ENCODE assay signal across 19 cellular contexts in genomic region chr13:105513448-105513847, GRCh38. TPM values are rescaled to one million over a fixed set of nuclear protein-coding genes. Genes with fewer than 3 reads are reported as not detected.
"Had no signal": no experiment of that assay in that cellular context is flagged by ENCODE, and none has a peak within 500 bp of the region (broad histone marks: within the 10 kb centered on the region; RNA-seq: fewer than 3 reads in every experiment).

No MANE protein-coding gene starts in this region.

- H3K27ac Mint-ChIP-seq: activated CD8-positive, alpha-beta memory T cell treated with anti-CD3 and anti-CD28 coated beads, Interleukin-2, amount 10 ng/mL, durations not matched to agents 7 days and 5 days; activated naive CD4-positive, alpha-beta T cell treated with anti-CD3 and anti-CD28 coated beads, Interleukin-2, amount 10 ng/mL, durations not matched to agents 7 days and 5 days; activated T-cell treated with anti-CD3 and anti-CD28 coated beads, Interleukin-2, amount 50 U/mL, for 24 hours; memory B cell; naive thymus-derived CD8-positive, alpha-beta T cell; stimulated activated naive B cell treated with anti-CD40 and anti-IgM and Interleukin-4, amounts not matched to agents 10 μg/mL and 1 μg/mL and 100 μg/mL, for 72 hours had no signal

- ATAC-seq: activated CD8-positive, alpha-beta memory T cell treated with anti-CD3 and anti-CD28 coated beads, Interleukin-2, amount 10 ng/mL, durations not matched to agents 7 days and 5 days; left lung; naive thymus-derived CD8-positive, alpha-beta T cell; stimulated activated naive B cell treated with anti-CD40 and anti-IgM and Interleukin-4, amounts not matched to agents 10 μg/mL and 1 μg/mL and 100 μg/mL, for 72 hours had no signal

- H3K4me3 Mint-ChIP-seq: activated CD8-positive, alpha-beta memory T cell treated with anti-CD3 and anti-CD28 coated beads, Interleukin-2, amount 10 ng/mL, durations not matched to agents 7 days and 5 days; activated naive CD4-positive, alpha-beta T cell treated with anti-CD3 and anti-CD28 coated beads, Interleukin-2, amount 10 ng/mL, durations not matched to agents 7 days and 5 days; activated T-cell treated with anti-CD3 and anti-CD28 coated beads, Interleukin-2, amount 50 U/mL, for 24 hours; memory B cell; naive thymus-derived CD8-positive, alpha-beta T cell; stimulated activated naive B cell treated with anti-CD40 and anti-IgM and Interleukin-4, amounts not matched to agents 10 μg/mL and 1 μg/mL and 100 μg/mL, for 72 hours had no signal

- H3K4me1 ChIP-seq: ascending aorta, breast epithelium, esophagus muscularis mucosa, left lung, tibial artery had no signal

- H3K9me3 Mint-ChIP-seq: activated naive CD4-positive, alpha-beta T cell treated with anti-CD3 and anti-CD28 coated beads, Interleukin-2, amount 10 ng/mL, durations not matched to agents 7 days and 5 days; activated T-cell treated with anti-CD3 and anti-CD28 coated beads, Interleukin-2, amount 50 U/mL, for 24 hours; naive thymus-derived CD8-positive, alpha-beta T cell; stimulated activated naive B cell treated with anti-CD40 and anti-IgM and Interleukin-4, amounts not matched to agents 10 μg/mL and 1 μg/mL and 100 μg/mL, for 72 hours had no signal

- H3K27me3 ChIP-seq: ascending aorta, breast epithelium, esophagus muscularis mucosa, left lung, tibial artery had no signal

- H3K27ac ChIP-seq: ascending aorta, breast epithelium, dorsolateral prefrontal cortex, esophagus muscularis mucosa, left lung, tibial artery had no signal

- H3K27me3 Mint-ChIP-seq: activated CD8-positive, alpha-beta memory T cell treated with anti-CD3 and anti-CD28 coated beads, Interleukin-2, amount 10 ng/mL, durations not matched to agents 7 days and 5 days; activated naive CD4-positive, alpha-beta T cell treated with anti-CD3 and anti-CD28 coated beads, Interleukin-2, amount 10 ng/mL, durations not matched to agents 7 days and 5 days; activated T-cell treated with anti-CD3 and anti-CD28 coated beads, Interleukin-2, amount 50 U/mL, for 24 hours; memory B cell; stimulated activated naive B cell treated with anti-CD40 and anti-IgM and Interleukin-4, amounts not matched to agents 10 μg/mL and 1 μg/mL and 100 μg/mL, for 72 hours had no signal

- DNase-seq: activated CD4-positive, alpha-beta T cell treated with anti-CD3 and anti-CD28 coated beads, Interleukin-2, amount 50 U/mL, for 48 hours; activated CD8-positive, alpha-beta memory T cell treated with anti-CD3 and anti-CD28 coated beads, Interleukin-2, amount 10 ng/mL, durations not matched to agents 7 days and 5 days; activated naive CD4-positive, alpha-beta T cell treated with anti-CD3 and anti-CD28 coated beads, Interleukin-2, amount 10 ng/mL, durations not matched to agents 7 days and 5 days; activated T-cell treated with anti-CD3 and anti-CD28 coated beads, Interleukin-2, amount 50 U/mL, for 24 hours; dorsolateral prefrontal cortex; hippocampal formation; left lung; naive thymus-derived CD8-positive, alpha-beta T cell; posterior cingulate gyrus; retina; stimulated activated naive B cell treated with anti-CD40 and anti-IgM and Interleukin-4, amounts not matched to agents 10 μg/mL and 1 μg/mL and 100 μg/mL, for 72 hours; T1000; tibial artery had no signal

- H3K9me3 ChIP-seq: breast epithelium, esophagus muscularis mucosa, left lung, tibial artery had no signal

- H3K36me3 Mint-ChIP-seq: activated CD8-positive, alpha-beta memory T cell treated with anti-CD3 and anti-CD28 coated beads, Interleukin-2, amount 10 ng/mL, durations not matched to agents 7 days and 5 days; activated naive CD4-positive, alpha-beta T cell treated with anti-CD3 and anti-CD28 coated beads, Interleukin-2, amount 10 ng/mL, durations not matched to agents 7 days and 5 days; memory B cell; naive thymus-derived CD8-positive, alpha-beta T cell; stimulated activated naive B cell treated with anti-CD40 and anti-IgM and Interleukin-4, amounts not matched to agents 10 μg/mL and 1 μg/mL and 100 μg/mL, for 72 hours had no signal

- H3K4me3 ChIP-seq: ascending aorta, breast epithelium, dorsolateral prefrontal cortex, esophagus muscularis mucosa, left lung, tibial artery had no signal

- H3K36me3 ChIP-seq: ascending aorta, breast epithelium, esophagus muscularis mucosa, left lung, tibial artery had no signal

- H3K4me1 Mint-ChIP-seq: activated CD8-positive, alpha-beta memory T cell treated with anti-CD3 and anti-CD28 coated beads, Interleukin-2, amount 10 ng/mL, durations not matched to agents 7 days and 5 days; activated naive CD4-positive, alpha-beta T cell treated with anti-CD3 and anti-CD28 coated beads, Interleukin-2, amount 10 ng/mL, durations not matched to agents 7 days and 5 days; memory B cell; naive thymus-derived CD8-positive, alpha-beta T cell; stimulated activated naive B cell treated with anti-CD40 and anti-IgM and Interleukin-4, amounts not matched to agents 10 μg/mL and 1 μg/mL and 100 μg/mL, for 72 hours had no signal

RNA-seq across cellular contexts. Expression of gene DAOA, which starts 47.6 kb away (rescaled TPM):
- total RNA-seq: activated CD8-positive, alpha-beta memory T cell treated with anti-CD3 and anti-CD28 coated beads, Interleukin-2, amount 10 ng/mL, durations not matched to agents 7 days and 5 days; ascending aorta; breast epithelium; cerebellum; dorsolateral prefrontal cortex; esophagus muscularis mucosa; left lung; mucosa of gallbladder; naive thymus-derived CD8-positive, alpha-beta T cell had no signal
